ENCODE assay signal across 24 cellular contexts in the genomic region with DNA sequence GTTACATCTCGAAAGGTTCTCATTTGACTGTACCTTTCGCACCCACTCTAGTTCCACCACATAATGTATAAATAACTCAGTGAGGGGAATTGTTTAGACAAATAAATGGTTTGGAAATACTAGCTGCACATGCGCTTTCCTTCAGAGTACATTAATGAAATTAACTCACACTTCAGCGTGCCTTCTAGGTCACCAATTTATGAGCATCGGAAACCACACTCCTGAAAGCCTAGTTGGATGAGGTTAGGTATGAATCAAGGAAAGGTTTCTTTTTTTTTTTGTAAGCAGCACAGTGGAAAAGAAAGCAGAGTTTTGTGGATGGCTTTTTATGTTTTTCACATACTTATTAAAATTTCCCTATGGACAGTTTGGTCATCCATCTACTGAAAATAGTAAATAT.
A peak's percentile ranks its signal among the peaks of the same experiment; 100 is the strongest.
DNase-seq lines count a peak whose midpoint lies in the region; FAIRE-seq lines count a peak whose summit lies in the region.
"Had no signal": no experiment of that assay in that cellular context is flagged by ENCODE, and none has a peak within 500 bp of the region (broad histone marks: within the 10 kb centered on the region; RNA-seq: fewer than 3 reads in every experiment).

No MANE protein-coding gene starts in this region.

- FAIRE-seq in urothelium cell line (lab: Jason Lieb, UNC), result no peak
- FAIRE-seq: A549, D721Med, GM12891, HepG2, K562 had no signal

- peak; percentile 54 for DNase-seq in H4 (ENCODE audit: low spot score)
- peak; percentile 27 for DNase-seq in amniotic epithelial cell (ENCODE audit: low read depth)
- peak; percentile 39 for DNase-seq in left kidney (ENCODE audit: low read depth, low spot score)
- DNase-seq in urothelium cell line (ENCODE audit: low spot score), result peak; percentile 23
- DNase-seq in SIG-M5 treated with dmso at 0.1 percent for 504 hours (lab: John Stamatoyannopoulos, UW; ENCODE audit: unreplicated experiment), result no peak
- DNase-seq in stimulated activated naive CD4-positive, alpha-beta T cell treated with Interleukin-2 at 50 U/mL for 16 hours (lab: John Stamatoyannopoulos, UW), result no peak
- no peak for DNase-seq in NCI-H526 (lab: John Stamatoyannopoulos, UW)
- DNase-seq: AML-193; CD4-positive, alpha-beta T cell; DMS53; GF-D8; GOT3; Kasumi-1; NCI-H1105; NCI-H1436 treated with DMSO at 0.1 percent for 48 hours; NCI-H187 treated with DMSO at 0.1 percent for 48 hours; NCI-H2171 treated with DMSO at 0.1 percent for 48 hours; NCI-H524; NCI-H774 had no signal

Comparison
In these comparisons a context has a peak if more than half of its experiments do, and no peak if none do; other contexts are left out.
1. DNase-seq: peak in H4 (single experiment), amniotic epithelial cell (single experiment), left kidney (single experiment) and urothelium cell line (single experiment); none in SIG-M5 treated with dmso at 0.1 percent for 504 hours (single experiment), stimulated activated naive CD4-positive, alpha-beta T cell treated with Interleukin-2 at 50 U/mL for 16 hours (single experiment) and NCI-H526 (0 of 2).